Comparison of ENCODE assay signal across 8 cellular contexts in genomic region chr17:64133546-64134215, GRCh38. TPM values are rescaled to one million over a fixed set of nuclear protein-coding genes. Genes with fewer than 3 reads are reported as not detected.
A peak's percentile ranks its signal among the peaks of the same experiment; 100 is the strongest.
DNase-seq lines count a peak whose midpoint lies in the region; ATAC-seq and TF ChIP-seq lines count a peak whose summit lies in the region.

No MANE protein-coding gene starts in this region.

- DNase-seq in left ventricle myocardium inferior (no peak), Right ventricle myocardium inferior (ENCODE audit: missing footprints) (no peak), MM.1S (peak; percentile 80), Panc1 (ENCODE audit: low read depth, low spot score) (peak; percentile 43), dermis microvascular lymphatic vessel endothelial cell (ENCODE audit: low read depth in 2 of 2) (peak; percentile 68 to 77), GM19240 (ENCODE audit: insufficient read length, low spot score) (no peak)
- DNase-seq in naive thymus-derived CD4-positive, alpha-beta T cell = peak in 6 of 9 donors; percentile 39 to 63 (median 58)

- peaks cover 24% of the 10 kb centered on the region for H3K79me2 ChIP-seq in MM.1S (ENCODE audit: low read length)

- no peaks in the 10 kb centered on the region for H3K36me3 ChIP-seq in left ventricle myocardium inferior
- H3K36me3 ChIP-seq in MM.1S (replicated peaks; ENCODE audit: insufficient read depth, low read length) = no peaks in the 10 kb centered on the region
- H3K36me3 ChIP-seq in Panc1 (ENCODE audit: control insufficient read depth, insufficient read depth, low read length) = peaks cover 3% of the 10 kb centered on the region; the same call in 1 of the 2 replicates
- H3K36me3 ChIP-seq in naive thymus-derived CD4-positive, alpha-beta T cell (ENCODE audit: control insufficient read depth in 2 of 3, insufficient read depth in 3 of 3, low read length in 3 of 3) = no peaks in the 10 kb centered on the region

- ATAC-seq in Right ventricle myocardium inferior (no peak), Panc1 (peak; percentile 31; the same call in 1 of the 2 replicates), GM19463 (IDR thresholded peaks at IDR 0.05; ENCODE audit: unreplicated experiment) (no peak)
- ATAC-seq in naive thymus-derived CD4-positive, alpha-beta T cell = no peak

- H3K4me1 ChIP-seq in left ventricle myocardium inferior (peaks cover 27% of the 10 kb centered on the region), MM.1S (ENCODE audit: low read length) (peaks cover 21% of the 10 kb centered on the region), Panc1 (ENCODE audit: control insufficient read depth, insufficient read depth, low read length) (no peaks in the 10 kb centered on the region)
- peaks cover 12 to 14% of the 10 kb centered on the region in 2 donors for H3K4me1 ChIP-seq in naive thymus-derived CD4-positive, alpha-beta T cell (ENCODE audit: control insufficient read depth in 2 of 2, insufficient read depth in 2 of 2, low read length in 2 of 2)

- H4K20me1 ChIP-seq in MM.1S (ENCODE audit: insufficient read depth, low read length) = peaks cover 4% of the 10 kb centered on the region; the same call in 1 of the 2 replicates

- no peak overlapping the region for H3K9ac ChIP-seq in MM.1S (ENCODE audit: low read length)

- H3K4me1 Mint-ChIP-seq in naive thymus-derived CD4-positive, alpha-beta T cell = peaks cover 14 to 30% (median 25%) of the 10 kb centered on the region in 7 donors

- peak; percentile 77 for TF ChIP-seq CTCF in left ventricle myocardium inferior (IDR thresholded peaks at IDR 0.05; ENCODE audit: borderline replicate concordance)
- TF ChIP-seq CTCF in MM.1S (IDR thresholded peaks at IDR 0.05; ENCODE audit: low read length) = peak; percentile 72
- peak; percentile 65 for TF ChIP-seq CTCF in Panc1 (IDR thresholded peaks at IDR 0.05)

- peaks cover 0 to 5% (median 0%) of the 10 kb centered on the region in 5 donors for H3K36me3 Mint-ChIP-seq in naive thymus-derived CD4-positive, alpha-beta T cell

- intact Hi-C loops in left ventricle myocardium inferior (cut with micrococcal nuclease) = loop anchor here (5.0 to 10.0 kb wide), 3 partner anchors 71 to 229 kb away; no protein-coding TSS in a partner anchor
- intact Hi-C loops in Right ventricle myocardium inferior (cut with DNase I) = loop anchor here (2.0 to 5.0 kb wide), 3 partner anchors 71 to 221 kb away; partner anchors contain the start of gene CSHL1
- intact Hi-C loops in Panc1 (cut with micrococcal nuclease; ENCODE audit: unreplicated experiment) = loop anchor here (1.0 to 10.0 kb wide), 3 partner anchors 69 to 219 kb away; partner anchors contain the start of genes CSHL1 and GH1
- intact Hi-C loops in naive thymus-derived CD4-positive, alpha-beta T cell (cut with micrococcal nuclease) = loop anchor here (1.0 to 5.0 kb wide), 8 partner anchors 70 to 223 kb away; partner anchors contain the start of genes CSHL1 (in 2 of the 2), GH1 (in 1 of the 2) and TEX2 (in 1 of the 2)

- peaks cover 31% of the 10 kb centered on the region for H3F3A ChIP-seq in MM.1S (ENCODE audit: insufficient read depth, low read length)

- POLR2A ChIA-PET in Panc1 (lab: Charles Lee) = interaction anchor here (0.6 to 0.9 kb wide), 3 partner anchors 45 to 105 kb away, joined by 3 read pairs; no protein-coding TSS in a partner anchor
- POLR2A ChIA-PET in naive thymus-derived CD4-positive, alpha-beta T cell (lab: Charles Lee) = interaction anchor here (0.6 to 9.0 kb wide), 20 partner anchors 8 to 917 kb away, joined by 3 to 173 read pairs (median 4); partner anchors contain the start of gene ICAM2

- H3K4me3 Mint-ChIP-seq in naive thymus-derived CD4-positive, alpha-beta T cell = no peak overlapping the region

- H3K27ac ChIP-seq in left ventricle myocardium inferior (replicated peaks) (no peak overlapping the region), MM.1S (ENCODE audit: low read length) (no peak overlapping the region), Panc1 (ENCODE audit: low read length) (no peak overlapping the region)
- H3K27ac ChIP-seq in naive thymus-derived CD4-positive, alpha-beta T cell (ENCODE audit: low read depth, low read length) = no peak overlapping the region

- H3K27me3 ChIP-seq in left ventricle myocardium inferior (ENCODE audit: low read depth) = no peaks in the 10 kb centered on the region
- no peaks in the 10 kb centered on the region for H3K27me3 ChIP-seq in MM.1S (replicated peaks; ENCODE audit: insufficient read depth, low read length)
- no peaks in the 10 kb centered on the region for H3K27me3 ChIP-seq in Panc1 (ENCODE audit: control insufficient read depth, insufficient read depth, low read length)
- no peaks in the 10 kb centered on the region for H3K27me3 ChIP-seq in naive thymus-derived CD4-positive, alpha-beta T cell (ENCODE audit: control insufficient read depth in 2 of 2, insufficient read depth in 2 of 2, low read length in 2 of 2)

- CTCF ChIA-PET in Panc1 (lab: Charles Lee) = interaction anchor here (0.5 to 2.2 kb wide), 14 partner anchors 10 to 232 kb away, joined by 3 to 66 read pairs (median 4); partner anchors contain the start of genes GH1 and ICAM2
- CTCF ChIA-PET in naive thymus-derived CD4-positive, alpha-beta T cell (lab: Charles Lee) = interaction anchor here (0.7 to 7.7 kb wide), 49 partner anchors 9 to 298 kb away, joined by 3 to 289 read pairs (median 5); partner anchors contain the start of genes CD79B, CSHL1, GH1 and ICAM2

- no peaks in the 10 kb centered on the region for H3K9me3 ChIP-seq in left ventricle myocardium inferior (replicated peaks)
- no peaks in the 10 kb centered on the region for H3K9me3 ChIP-seq in MM.1S (replicated peaks; ENCODE audit: insufficient read depth, low read length)
- H3K9me3 ChIP-seq in Panc1 (ENCODE audit: control insufficient read depth, insufficient read depth, low read depth, low read length) = no peaks in the 10 kb centered on the region
- H3K9me3 ChIP-seq in naive thymus-derived CD4-positive, alpha-beta T cell (ENCODE audit: control insufficient read depth in 2 of 3, low read length in 3 of 3) = no peaks in the 10 kb centered on the region

- no peaks in the 10 kb centered on the region for H3K9me3 Mint-ChIP-seq in naive thymus-derived CD4-positive, alpha-beta T cell

- no peaks in the 10 kb centered on the region for H3K9me2 ChIP-seq in MM.1S (replicated peaks; ENCODE audit: insufficient read depth, low read length)

- peak overlapping the region in 2 of 9 donors; percentile 36 to 60 for H3K27ac Mint-ChIP-seq in naive thymus-derived CD4-positive, alpha-beta T cell

- H3K4me3 ChIP-seq in left ventricle myocardium inferior (no peak overlapping the region), MM.1S (ENCODE audit: low read length) (no peak overlapping the region), Panc1 (ENCODE audit: low read depth in 2 of 2, low read length in 2 of 2) (no peak overlapping the region)
- H3K4me3 ChIP-seq in naive thymus-derived CD4-positive, alpha-beta T cell (ENCODE audit: low read length) = no peak overlapping the region

- in situ Hi-C loops in Panc1 (cut with HindIII; ENCODE audit: low pct_unique_long_range_greater_than_20kb, low sequenced_read_pairs) = no loop called here

- H2AFZ ChIP-seq in MM.1S (ENCODE audit: low read length) = no peak overlapping the region

- no TSS peak for BruUV-seq in Panc1 (replicated peaks; lab: Mats Ljungman, UMichigan)

- no peak overlapping the region for H3K4me2 ChIP-seq in MM.1S (ENCODE audit: low read depth, low read length)

- peaks cover 0 to 3% (median 0%) of the 10 kb centered on the region in 5 donors for H3K27me3 Mint-ChIP-seq in naive thymus-derived CD4-positive, alpha-beta T cell

RNA-seq across cellular contexts. Expression of gene ERN1, which starts 3.7 kb away (rescaled TPM):
- total RNA-seq in left ventricle myocardium inferior (9.3 TPM), Right ventricle myocardium inferior (7.1 TPM), Panc1 (2021; ENCODE audit: unreplicated experiment) (12.1 TPM), dermis microvascular lymphatic vessel endothelial cell (5.6 and 14.3 TPM in 2 replicates)
- polyA plus RNA-seq in Panc1 (2012; ENCODE audit: insufficient read length) = 4.7 TPM
- 100 to 1,000 TPM in 1 of 5 experiments, 10 to 100 TPM in 4; 52.6 to 110 (median 62.9) TPM for total RNA-seq in naive thymus-derived CD4-positive, alpha-beta T cell
- polyA plus RNA-seq in naive thymus-derived CD4-positive, alpha-beta T cell = 10 to 100 TPM; 15.7 to 19.7 TPM

Comparison
In these comparisons a context has a peak if more than half of its experiments do, and no peak if none do; other contexts are left out.
1. DNase-seq: peak in MM.1S (single experiment), Panc1 (single experiment), dermis microvascular lymphatic vessel endothelial cell (2 of 2) and naive thymus-derived CD4-positive, alpha-beta T cell (6 of 9); none in left ventricle myocardium inferior (single experiment), Right ventricle myocardium inferior (single experiment) and GM19240 (single experiment).
2. Peak in every context shown above with its lines, with median percentiles within 50 percentile points of each other: CTCF ChIP-seq.